14 cellular contexts compared by ENCODE assay signal in genomic region chr2:69191672-69192071, GRCh38.
DNase-seq lines count a peak whose midpoint lies in the region; ATAC-seq and TF ChIP-seq lines count a peak whose summit lies in the region.
"Had no signal": no experiment of that assay in that cellular context is flagged by ENCODE, and none has a peak within 500 bp of the region (broad histone marks: within the 10 kb centered on the region; RNA-seq: fewer than 3 reads in every experiment).

No MANE protein-coding gene starts in this region.

- no peaks in the 10 kb centered on the region for H3K79me2 ChIP-seq in smooth muscle cell (ENCODE audit: low read depth)

- peak overlapping the region; percentile 51 for H3K27ac ChIP-seq in smooth muscle cell (ENCODE audit: low read depth)

- ATAC-seq in stimulated activated naive CD8-positive, alpha-beta T cell treated with anti-CD3 and anti-CD28 coated beads, Interleukin-15, Interleukin-2, amounts not matched to agents 100 U/mL and 50 U/mL, for 24 hours: no peak
- ATAC-seq: HCT116 had no signal

- no peak overlapping the region for H3K4me2 ChIP-seq in smooth muscle cell

- no peaks in the 10 kb centered on the region for H3K36me3 ChIP-seq in smooth muscle cell (ENCODE audit: low read depth)

- no peak overlapping the region for H3K4me3 ChIP-seq in fibroblast of mammary gland (ENCODE audit: control insufficient read depth, low read depth, low read length)
- H3K4me3 ChIP-seq in smooth muscle cell: no peak overlapping the region

- TF ChIP-seq CTCF in fibroblast of mammary gland (conservative IDR thresholded peaks at IDR 0.05; ENCODE audit: control insufficient read depth, insufficient read depth, low read depth, low read length): no peak
- TF ChIP-seq CTCF in smooth muscle cell (IDR thresholded peaks at IDR 0.05; ENCODE audit: borderline replicate concordance, insufficient read depth, poor library complexity, severe bottlenecking): no peak

- 90% methylated on average over 1 of the region's 1 CpG for WGBS in smooth muscle cell (ENCODE audit: low lambda C conversion rate)

- no peaks in the 10 kb centered on the region for H4K20me1 ChIP-seq in smooth muscle cell (ENCODE audit: low read depth)

- no peaks in the 10 kb centered on the region for H3K27me3 ChIP-seq in smooth muscle cell (ENCODE audit: low read depth)

- no peaks in the 10 kb centered on the region for H3K9me3 ChIP-seq in smooth muscle cell (replicated peaks; ENCODE audit: low read depth)

- peaks cover 20% of the 10 kb centered on the region for H3K4me1 ChIP-seq in smooth muscle cell (ENCODE audit: low read depth)

- DNase-seq in EH (ENCODE audit: low read depth) (peak; percentile 77), RPMI7951 (ENCODE audit: low read depth) (peak; percentile 84), fibroblast of mammary gland (ENCODE audit: low read depth) (peak; percentile 48), smooth muscle cell (lab: John Stamatoyannopoulos, UW; ENCODE audit: unreplicated experiment) (no peak), cortex of kidney (lab: John Stamatoyannopoulos, UW) (no peak), GF-D8 (lab: John Stamatoyannopoulos, UW) (no peak), OCI-M2 (lab: John Stamatoyannopoulos, UW; ENCODE audit: unreplicated experiment) (no peak)
- DNase-seq in stimulated activated naive CD8-positive, alpha-beta T cell treated with anti-CD3 and anti-CD28 coated beads, Interleukin-15, Interleukin-2, amounts not matched to agents 100 U/mL and 50 U/mL, for 24 hours: no peak
- DNase-seq: COR-L47, NCI-H1417, NCI-H2029, NCI-H2227 treated with DMSO at 0.1 percent for 48 hours, NCI-H524 treated with DMSO at 0.1 percent for 48 hours had no signal

- no peak overlapping the region for H2AFZ ChIP-seq in smooth muscle cell (ENCODE audit: low read depth)

- H3K9ac ChIP-seq in smooth muscle cell (ENCODE audit: low read depth): no peak overlapping the region

- H3F3A ChIP-seq in smooth muscle cell (ENCODE audit: low read depth): peaks cover 36% of the 10 kb centered on the region

Comparison
In these comparisons a context has a peak if more than half of its experiments do, and no peak if none do; other contexts are left out.
1. DNase-seq: peak in EH (single experiment), RPMI7951 (single experiment) and fibroblast of mammary gland (single experiment); none in smooth muscle cell (single experiment), cortex of kidney (single experiment), GF-D8 (single experiment), stimulated activated naive CD8-positive, alpha-beta T cell treated with anti-CD3 and anti-CD28 coated beads, Interleukin-15, Interleukin-2, amounts not matched to agents 100 U/mL and 50 U/mL, for 24 hours (single experiment) and OCI-M2 (single experiment).